ENCODE assay signal across 13 cellular contexts in genomic region chr4:26298198-26298950, GRCh38. TPM values are rescaled to one million over a fixed set of nuclear protein-coding genes. Genes with fewer than 3 reads are reported as not detected.
DNase-seq lines count a peak whose midpoint lies in the region; ATAC-seq and TF ChIP-seq lines count a peak whose summit lies in the region.
"Had no signal": no experiment of that assay in that cellular context is flagged by ENCODE, and none has a peak within 500 bp of the region (broad histone marks: within the 10 kb centered on the region; RNA-seq: fewer than 3 reads in every experiment).

No MANE protein-coding gene starts in this region.

- H3K27me3 ChIP-seq in upper lobe of left lung, result no peaks in the 10 kb centered on the region

- H3K27ac ChIP-seq in urinary bladder (ENCODE audit: low read depth) (peak overlapping the region; percentile 67), upper lobe of left lung (no peak overlapping the region)

- ATAC-seq in natural killer cell treated with Interleukin-12 subunit alpha and Interleukin-12 subunit beta and Interleukin-15 and Interleukin-18, amount 100 ng/mL, for 72 hours, result no peak
- ATAC-seq in natural killer cell (no peak), WTC11 (no peak), left ventricle myocardium superior (no peak), upper lobe of left lung (ENCODE audit: low FRiP score in 2 of 2) (no peak)
- ATAC-seq: stimulated activated naive B cell treated with anti-CD40 and anti-IgM and Interleukin-4, amounts not matched to agents 10 μg/mL and 1 μg/mL and 100 μg/mL, for 72 hours had no signal

- no peaks in the 10 kb centered on the region for H3K9me3 Mint-ChIP-seq in natural killer cell treated with Interleukin-12 subunit alpha and Interleukin-12 subunit beta and Interleukin-15 and Interleukin-18, amount 100 ng/mL, for 72 hours
- H3K9me3 Mint-ChIP-seq in natural killer cell, result no peaks in the 10 kb centered on the region
- H3K9me3 Mint-ChIP-seq in WTC11, result no peaks in the 10 kb centered on the region
- H3K9me3 Mint-ChIP-seq: CD14-positive monocyte; stimulated activated naive B cell treated with anti-CD40 and anti-IgM and Interleukin-4, amounts not matched to agents 10 μg/mL and 1 μg/mL and 100 μg/mL, for 72 hours had no signal

- H3K4me3 ChIP-seq in urinary bladder (ENCODE audit: low read depth, low read length) (no peak overlapping the region), upper lobe of left lung (no peak overlapping the region)

- TF ChIP-seq EP300 in upper lobe of left lung (IDR thresholded peaks at IDR 0.05), result no peak

- intact Hi-C loops in natural killer cell (cut with micrococcal nuclease) (no loop called here), left ventricle myocardium superior (cut with micrococcal nuclease) (no loop called here)

- no peak for TF ChIP-seq CTCF in natural killer cell (IDR thresholded peaks at IDR 0.05)
- no peak for TF ChIP-seq CTCF in WTC11 (IDR thresholded peaks at IDR 0.05)
- TF ChIP-seq CTCF in upper lobe of left lung (IDR thresholded peaks at IDR 0.05), result no peak

- H3K36me3 ChIP-seq in urinary bladder (ENCODE audit: insufficient read depth), result no peaks in the 10 kb centered on the region
- H3K36me3 ChIP-seq in upper lobe of left lung, result no peaks in the 10 kb centered on the region

- peak overlapping the region; percentile 73 for H3K4me3 Mint-ChIP-seq in natural killer cell treated with Interleukin-12 subunit alpha and Interleukin-12 subunit beta and Interleukin-15 and Interleukin-18, amount 100 ng/mL, for 72 hours
- no peak overlapping the region for H3K4me3 Mint-ChIP-seq in natural killer cell
- H3K4me3 Mint-ChIP-seq in WTC11, result peak overlapping the region; percentile 45
- H3K4me3 Mint-ChIP-seq: CD14-positive monocyte; nephron progenitor cell; stimulated activated naive B cell treated with anti-CD40 and anti-IgM and Interleukin-4, amounts not matched to agents 10 μg/mL and 1 μg/mL and 100 μg/mL, for 72 hours had no signal

- WGBS in urinary bladder, result 32% methylated on average over 5 of the region's 5 CpGs
- 29 to 44% methylated on average over 5 of the region's 5 CpGs for WGBS in upper lobe of left lung, 2 donors

- peak overlapping the region; percentile 42 to 64 for H3K27ac Mint-ChIP-seq in natural killer cell treated with Interleukin-12 subunit alpha and Interleukin-12 subunit beta and Interleukin-15 and Interleukin-18, amount 100 ng/mL, for 72 hours
- H3K27ac Mint-ChIP-seq in natural killer cell (no peak overlapping the region), WTC11 (peak overlapping the region; percentile 98)
- H3K27ac Mint-ChIP-seq: nephron progenitor cell; stimulated activated naive B cell treated with anti-CD40 and anti-IgM and Interleukin-4, amounts not matched to agents 10 μg/mL and 1 μg/mL and 100 μg/mL, for 72 hours had no signal

- no peaks in the 10 kb centered on the region for H3K9me3 ChIP-seq in upper lobe of left lung

- H3K36me3 Mint-ChIP-seq in natural killer cell treated with Interleukin-12 subunit alpha and Interleukin-12 subunit beta and Interleukin-15 and Interleukin-18, amount 100 ng/mL, for 72 hours, result no peaks in the 10 kb centered on the region
- H3K36me3 Mint-ChIP-seq in natural killer cell (no peaks in the 10 kb centered on the region), WTC11 (0 out of 2 replicates have a peak, but pooled peaks cover 2% of the 10 kb centered on the region)
- H3K36me3 Mint-ChIP-seq: stimulated activated naive B cell treated with anti-CD40 and anti-IgM and Interleukin-4, amounts not matched to agents 10 μg/mL and 1 μg/mL and 100 μg/mL, for 72 hours had no signal

- no peak for DNase-seq in natural killer cell treated with Interleukin-12 subunit alpha and Interleukin-12 subunit beta and Interleukin-15 and Interleukin-18, amount 100 ng/mL, for 72 hours (ENCODE audit: low spot score)
- DNase-seq in natural killer cell (no peak), WTC11 (ENCODE audit: low spot score) (no peak), fibroblast of gingiva (ENCODE audit: low read depth) (peak; percentile 83), left ventricle myocardium superior (no peak), upper lobe of left lung (no peak), T-helper 1 cell (no peak)
- DNase-seq: activated naive CD4-positive, alpha-beta T cell; NCI-H1930; nephron progenitor cell; stimulated activated naive B cell treated with anti-CD40 and anti-IgM and Interleukin-4, amounts not matched to agents 10 μg/mL and 1 μg/mL and 100 μg/mL, for 72 hours had no signal

- H3K4me1 ChIP-seq in urinary bladder (ENCODE audit: insufficient read depth), result no peaks in the 10 kb centered on the region
- H3K4me1 ChIP-seq in upper lobe of left lung, result peaks cover 0 to 7% (median 4%) of the 10 kb centered on the region in 4 donors

- POLR2A ChIA-PET in WTC11 (lab: Charles Lee), result no interaction called here

- H3K27me3 Mint-ChIP-seq in natural killer cell treated with Interleukin-12 subunit alpha and Interleukin-12 subunit beta and Interleukin-15 and Interleukin-18, amount 100 ng/mL, for 72 hours, result peaks cover 0 to 3% of the 10 kb centered on the region in 2 donors
- H3K27me3 Mint-ChIP-seq in natural killer cell (ENCODE audit: low read depth in 2 of 2) (peaks cover 20 to 22% of the 10 kb centered on the region in 2 donors), WTC11 (ENCODE audit: low read depth) (no peaks in the 10 kb centered on the region; the same call in 1 of the 2 replicates)

- H3K4me1 Mint-ChIP-seq in natural killer cell treated with Interleukin-12 subunit alpha and Interleukin-12 subunit beta and Interleukin-15 and Interleukin-18, amount 100 ng/mL, for 72 hours (ENCODE audit: low read depth in 2 of 2), result peaks cover 12 to 16% of the 10 kb centered on the region in 2 donors
- H3K4me1 Mint-ChIP-seq in natural killer cell (no peaks in the 10 kb centered on the region), WTC11 (peaks cover 70% of the 10 kb centered on the region)

- TF ChIP-seq POLR2A in upper lobe of left lung (IDR thresholded peaks at IDR 0.05), result no peak

- CTCF ChIA-PET in WTC11 (lab: Charles Lee), result no interaction called here

TF ChIP-seq in WTC11, 78 proteins besides CTCF, POLR2A, EP300 and RAD21 (continues in another document):
- TF ChIP-seq SP1 (CRISPR knock-in tag; conservative IDR thresholded peaks at IDR 0.05), result no peak
- no peak for TF ChIP-seq ZNF263 (CRISPR knock-in tag; IDR thresholded peaks at IDR 0.05; ENCODE audit: low read depth)
- no peak for TF ChIP-seq CDX4 (CRISPR knock-in tag; IDR thresholded peaks at IDR 0.05; ENCODE audit: borderline replicate concordance)
- TF ChIP-seq EMX1 (CRISPR knock-in tag; IDR thresholded peaks at IDR 0.05), result no peak
- no peak for TF ChIP-seq NFE2L1 (CRISPR knock-in tag; IDR thresholded peaks at IDR 0.05)
- TF ChIP-seq ARID4B (CRISPR knock-in tag; IDR thresholded peaks at IDR 0.05; ENCODE audit: borderline replicate concordance), result no peak
- TF ChIP-seq JAZF1 (CRISPR knock-in tag; IDR thresholded peaks at IDR 0.05), result no peak
- no peak for TF ChIP-seq IRF1 (CRISPR knock-in tag; IDR thresholded peaks at IDR 0.05)
- no peak for TF ChIP-seq IRF2 (CRISPR knock-in tag; IDR thresholded peaks at IDR 0.05; ENCODE audit: borderline replicate concordance, low read depth)
- TF ChIP-seq ZNF232 (CRISPR knock-in tag; IDR thresholded peaks at IDR 0.05), result no peak
- no peak for TF ChIP-seq ZNF416 (CRISPR knock-in tag; IDR thresholded peaks at IDR 0.05)

RNA-seq across cellular contexts. Expression of gene RBPJ, which starts 22.4 kb away (rescaled TPM):
- total RNA-seq in natural killer cell treated with Interleukin-12 subunit alpha and Interleukin-12 subunit beta and Interleukin-15 and Interleukin-18, amount 100 ng/mL, for 72 hours, result 100 to 1,000 TPM; 179 to 212 TPM
- total RNA-seq in natural killer cell (10 to 100 TPM; 46.4 to 53.3 (median 48.8) TPM), WTC11 (2021) (163 to 167 TPM (median 163 TPM) in 3 replicates), urinary bladder (185 TPM), left ventricle myocardium superior (48.4 TPM), upper lobe of left lung (10 to 100 TPM; 59.4 to 93.2 (median 79.4) TPM)
- polyA plus RNA-seq in urinary bladder, result 39.5 TPM

Comparison
In these comparisons a context has a peak if more than half of its experiments do, and no peak if none do; other contexts are left out.
1. H3K27ac Mint-ChIP-seq: peak in natural killer cell treated with Interleukin-12 subunit alpha and Interleukin-12 subunit beta and Interleukin-15 and Interleukin-18, amount 100 ng/mL, for 72 hours (2 of 2) and WTC11 (single experiment); none in natural killer cell (0 of 2).